Comparison of ENCODE assay signal across 9 cellular contexts in the genomic region with DNA sequence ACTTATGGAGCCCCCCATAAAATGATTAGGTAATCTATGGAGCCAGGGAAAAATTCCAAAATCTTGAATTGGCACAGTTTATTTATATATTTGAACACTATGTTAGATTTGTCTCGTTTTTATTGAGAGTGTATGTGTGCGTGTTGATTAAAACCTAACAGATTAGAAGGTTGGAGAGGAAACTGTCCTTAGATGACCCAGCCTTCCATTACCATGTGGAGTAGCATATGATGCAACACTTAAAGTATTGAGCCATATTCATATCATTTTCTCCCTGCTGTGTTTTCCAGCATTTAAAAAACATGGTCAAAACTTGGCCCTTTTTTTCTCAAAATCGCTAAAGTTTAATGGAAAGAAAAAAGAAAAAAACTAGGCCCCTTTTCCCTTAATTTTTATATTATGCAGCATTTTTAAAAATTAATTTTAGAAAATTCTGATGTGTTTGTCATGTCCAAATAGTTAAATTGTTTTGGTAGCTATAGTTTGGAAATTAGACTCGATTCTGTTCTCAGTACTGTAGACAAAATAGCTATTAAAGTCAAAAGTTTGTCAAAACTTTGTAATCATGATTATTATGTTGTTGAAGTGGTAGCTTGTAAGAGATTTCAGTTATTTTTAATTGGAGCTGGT. TPM values are rescaled to one million over a fixed set of nuclear protein-coding genes. Genes with fewer than 3 reads are reported as not detected.
DNase-seq lines count a peak whose midpoint lies in the region; ATAC-seq, FAIRE-seq and TF ChIP-seq lines count a peak whose summit lies in the region.
"Had no signal": no experiment of that assay in that cellular context is flagged by ENCODE, and none has a peak within 500 bp of the region (broad histone marks: within the 10 kb centered on the region; RNA-seq: fewer than 3 reads in every experiment).

No MANE protein-coding gene starts in this region.

- peaks cover 28% of the 10 kb centered on the region for H3K4me1 Mint-ChIP-seq in stimulated activated effector memory CD8-positive, alpha-beta T cell treated with anti-CD3 and anti-CD28 coated beads, Interleukin-12 subunit alpha, Interleukin-12 subunit beta, amount 100 ng/mL, for 72 hours

- intact Hi-C loops in left cardiac atrium (cut with DNase I) = no loop called here

- H3K4me1 ChIP-seq in RWPE2 (ENCODE audit: insufficient read depth, poor library complexity, severe bottlenecking) = peaks cover 31% of the 10 kb centered on the region

- no peak for ATAC-seq in RWPE2 (ENCODE audit: low read depth)
- peak; percentile 34 to 50 for ATAC-seq in left cardiac atrium
- ATAC-seq in GM21737 (IDR thresholded peaks at IDR 0.05; ENCODE audit: unreplicated experiment) = no peak
- ATAC-seq in stimulated activated effector memory CD8-positive, alpha-beta T cell treated with anti-CD3 and anti-CD28 coated beads, Interleukin-12 subunit alpha, Interleukin-12 subunit beta, amount 100 ng/mL, for 72 hours = no peak
- ATAC-seq: activated naive CD4-positive, alpha-beta T cell treated with anti-CD3 and anti-CD28 coated beads, Interleukin-2, amount 50 U/mL, for 72 hours had no signal

- H3K27me3 ChIP-seq in RWPE2 (ENCODE audit: insufficient read depth, poor library complexity, severe bottlenecking) = no peaks in the 10 kb centered on the region

- no peaks in the 10 kb centered on the region for H3K9me3 ChIP-seq in RWPE2 (ENCODE audit: severe bottlenecking)

- no peaks in the 10 kb centered on the region for H3K9me3 Mint-ChIP-seq in stimulated activated effector memory CD8-positive, alpha-beta T cell treated with anti-CD3 and anti-CD28 coated beads, Interleukin-12 subunit alpha, Interleukin-12 subunit beta, amount 100 ng/mL, for 72 hours
- H3K9me3 Mint-ChIP-seq: activated naive CD4-positive, alpha-beta T cell treated with anti-CD3 and anti-CD28 coated beads, Interleukin-2, amount 50 U/mL, for 72 hours had no signal

- no peak overlapping the region for H3K4me3 Mint-ChIP-seq in stimulated activated effector memory CD8-positive, alpha-beta T cell treated with anti-CD3 and anti-CD28 coated beads, Interleukin-12 subunit alpha, Interleukin-12 subunit beta, amount 100 ng/mL, for 72 hours

- in situ Hi-C loops in ACHN (cut with HindIII; ENCODE audit: low pct_ligation_motif_present, low pct_unique_long_range_greater_than_20kb, low sequenced_read_pairs) = no loop called here

- H3K36me3 Mint-ChIP-seq in stimulated activated effector memory CD8-positive, alpha-beta T cell treated with anti-CD3 and anti-CD28 coated beads, Interleukin-12 subunit alpha, Interleukin-12 subunit beta, amount 100 ng/mL, for 72 hours = no peaks in the 10 kb centered on the region

- H3K27ac ChIP-seq in RWPE2 (ENCODE audit: poor library complexity, severe bottlenecking) = peak overlapping the region; percentile 7

- peak; percentile 51 for FAIRE-seq in G401.6 (lab: Jason Lieb, UNC)

- DNase-seq in ACHN (peak; percentile 15), RWPE2 (ENCODE audit: low spot score) (no peak), left cardiac atrium (no peak), GDM1 (lab: John Stamatoyannopoulos, UW) (no peak)
- no peak for DNase-seq in stimulated activated CD8-positive, alpha-beta memory T cell treated with anti-CD3 and anti-CD28 coated beads, Interleukin-4, amount 100 ng/mL, for 48 hours
- no peak for DNase-seq in stimulated activated effector memory CD8-positive, alpha-beta T cell treated with anti-CD3 and anti-CD28 coated beads, Interleukin-12 subunit alpha, Interleukin-12 subunit beta, amount 100 ng/mL, for 72 hours (ENCODE audit: low spot score in 2 of 2)

- no peak overlapping the region for H3K27ac Mint-ChIP-seq in stimulated activated effector memory CD8-positive, alpha-beta T cell treated with anti-CD3 and anti-CD28 coated beads, Interleukin-12 subunit alpha, Interleukin-12 subunit beta, amount 100 ng/mL, for 72 hours
- H3K27ac Mint-ChIP-seq: activated naive CD4-positive, alpha-beta T cell treated with anti-CD3 and anti-CD28 coated beads, Interleukin-2, amount 50 U/mL, for 72 hours had no signal

- TF ChIP-seq CTCF in RWPE2 (IDR thresholded peaks at IDR 0.05; ENCODE audit: poor library complexity, severe bottlenecking) = no peak

- H3K36me3 ChIP-seq in RWPE2 (ENCODE audit: low read depth) = peaks cover 3% of the 10 kb centered on the region

- H3K4me3 ChIP-seq in RWPE2 (ENCODE audit: severe bottlenecking) = peak overlapping the region; percentile 3

RNA-seq across cellular contexts. Expression of a gene that starts 2.3 kb away (rescaled TPM):
- 10 to 100 TPM in 1 of 2 donors, 1 to 10 TPM in 1; 7.3 to 13.6 TPM for total RNA-seq in left cardiac atrium

Comparison
In these comparisons a context has a peak if more than half of its experiments do, and no peak if none do; other contexts are left out.
1. ATAC-seq: peak in left cardiac atrium (2 of 2); none in RWPE2 (single experiment), GM21737 (single experiment) and stimulated activated effector memory CD8-positive, alpha-beta T cell treated with anti-CD3 and anti-CD28 coated beads, Interleukin-12 subunit alpha, Interleukin-12 subunit beta, amount 100 ng/mL, for 72 hours (single experiment).